ENCODE assay signal across 15 cellular contexts in genomic region chr11:60657880-60658279, GRCh38. TPM values are rescaled to one million over a fixed set of nuclear protein-coding genes. Genes with fewer than 3 reads are reported as not detected.
A peak's percentile ranks its signal among the peaks of the same experiment; 100 is the strongest.
DNase-seq lines count a peak whose midpoint lies in the region; ATAC-seq and TF ChIP-seq lines count a peak whose summit lies in the region.
"Had no signal": no experiment of that assay in that cellular context is flagged by ENCODE, and none has a peak within 500 bp of the region (broad histone marks: within the 10 kb centered on the region; RNA-seq: fewer than 3 reads in every experiment).

No MANE protein-coding gene starts in this region.

- CTCF ChIA-PET in mammary epithelial cell (lab: Charles Lee; ENCODE audit: low non-redundant PET) = interaction anchor here (0.6 to 1.1 kb wide), 2 partner anchors 44 to 105 kb away, joined by 4 to 7 read pairs; no protein-coding TSS in a partner anchor

- intact Hi-C loops in breast epithelium (cut with DNase I; ENCODE audit: low total_unique reads) (no loop called here), mammary epithelial cell (cut with micrococcal nuclease) (no loop called here)

- H2AFZ ChIP-seq in mammary epithelial cell (ENCODE audit: low read depth, low read length) = no peak overlapping the region
- H2AFZ ChIP-seq in hepatocyte = no peak overlapping the region

- no peaks in the 10 kb centered on the region for H3K9me2 ChIP-seq in hepatocyte (replicated peaks; ENCODE audit: insufficient read depth)

- H3K4me3 ChIP-seq in breast epithelium = no peak overlapping the region
- H3K4me3 ChIP-seq in mammary epithelial cell (replicated peaks in 1 of 3; ENCODE audit: insufficient read depth in 1 of 3, low read depth in 2 of 3, low read length in 3 of 3) = no peak overlapping the region
- no peak overlapping the region for H3K4me3 ChIP-seq in hepatocyte
- H3K4me3 ChIP-seq: gastrocnemius medialis, left ventricle myocardium inferior had no signal

- H3K4me2 ChIP-seq in mammary epithelial cell (ENCODE audit: insufficient read depth, low read depth, low read length) (no peak overlapping the region), hepatocyte (no peak overlapping the region)
- H3K4me2 ChIP-seq: KMS-11 had no signal

- dilution Hi-C loops in mammary epithelial cell (cut with HindIII; ENCODE audit: low sequenced_read_pairs) = no loop called here

- BruUV-seq in mammary epithelial cell (replicated peaks; lab: Mats Ljungman, UMichigan) = no TSS peak

- TF ChIP-seq CTCF in breast epithelium (IDR thresholded peaks at IDR 0.05) (no peak), mammary epithelial cell (conservative IDR thresholded peaks at IDR 0.05 in 1 of 2, IDR thresholded peaks at IDR 0.05 in 1 of 2; ENCODE audit: extremely low read depth in 1 of 2, insufficient read depth in 1 of 2, low read depth in 1 of 2, low read length in 2 of 2) (no peak), hepatocyte (IDR thresholded peaks at IDR 0.05; ENCODE audit: poor library complexity) (peak; percentile 37)

- peaks cover 36% of the 10 kb centered on the region for H3K27me3 Mint-ChIP-seq in T-helper 17 cell

- H3K9me3 ChIP-seq in breast epithelium (no peaks in the 10 kb centered on the region), mammary epithelial cell (replicated peaks; ENCODE audit: insufficient read depth, low read length) (no peaks in the 10 kb centered on the region), hepatocyte (ENCODE audit: low read depth) (no peaks in the 10 kb centered on the region), T-helper 17 cell (ENCODE audit: control insufficient read depth, low read length, poor library complexity, severe bottlenecking) (no peaks in the 10 kb centered on the region)
- H3K9me3 ChIP-seq: gastrocnemius medialis, left ventricle myocardium inferior had no signal

- no peak overlapping the region for H3K27ac Mint-ChIP-seq in T-helper 17 cell

- in situ Hi-C loops in mammary epithelial cell (cut with MboI; ENCODE audit: low sequenced_read_pairs in 2 of 2) = no loop called here

- no peaks in the 10 kb centered on the region for H3K4me1 ChIP-seq in breast epithelium
- no peaks in the 10 kb centered on the region for H3K4me1 ChIP-seq in mammary epithelial cell (ENCODE audit: insufficient read depth, low read length)
- H3K4me1 ChIP-seq in hepatocyte (ENCODE audit: insufficient read depth) = no peaks in the 10 kb centered on the region
- H3K4me1 ChIP-seq: gastrocnemius medialis, left ventricle myocardium inferior had no signal

- 70% methylated on average over 4 of the region's 4 CpGs for WGBS in mammary epithelial cell (ENCODE audit: low coverage, missing lambda C conversion rate)
- 84% methylated on average over 4 of the region's 4 CpGs for WGBS in hepatocyte (ENCODE audit: low lambda C conversion rate, missing lambda C conversion rate)

- no peaks in the 10 kb centered on the region for H3K27me3 ChIP-seq in breast epithelium
- no peaks in the 10 kb centered on the region for H3K27me3 ChIP-seq in mammary epithelial cell (ENCODE audit: insufficient read depth, low read length)
- no peaks in the 10 kb centered on the region for H3K27me3 ChIP-seq in hepatocyte
- H3K27me3 ChIP-seq: gastrocnemius medialis had no signal

- ATAC-seq in HG03469 (IDR thresholded peaks at IDR 0.05; ENCODE audit: unreplicated experiment) (no peak), T-helper 17 cell (no peak), HG03571 (IDR thresholded peaks at IDR 0.05; ENCODE audit: unreplicated experiment) (no peak)

- peaks cover 3% of the 10 kb centered on the region for H3K36me3 Mint-ChIP-seq in T-helper 17 cell (ENCODE audit: low read depth)

- DNase-seq in breast epithelium (ENCODE audit: low spot score in 2 of 2) = no peak
- no peak for DNase-seq in mammary epithelial cell
- DNase-seq in NCI-H2227 treated with DMSO at 0.1 percent for 48 hours (lab: John Stamatoyannopoulos, UW) = peak; percentile 10
- DNase-seq in hepatocyte (ENCODE audit: low spot score) = peak; percentile 26
- no peak for DNase-seq in T-helper 17 cell
- no peak for DNase-seq in AML-193 (lab: John Stamatoyannopoulos, UW)
- DNase-seq: anterior cingulate cortex; gastrocnemius medialis; left ventricle myocardium inferior; stimulated activated naive CD4-positive, alpha-beta T cell treated with Interleukin-2 at 50 U/mL for 16 hours had no signal

- no peaks in the 10 kb centered on the region for H3K4me1 Mint-ChIP-seq in T-helper 17 cell

- H3K4me3 Mint-ChIP-seq in T-helper 17 cell = no peak overlapping the region

- no peaks in the 10 kb centered on the region for H4K20me1 ChIP-seq in mammary epithelial cell (ENCODE audit: insufficient read depth, low read length)
- no peaks in the 10 kb centered on the region for H4K20me1 ChIP-seq in hepatocyte (ENCODE audit: insufficient read depth, poor library complexity, severe bottlenecking)

- H3K79me2 ChIP-seq in mammary epithelial cell (ENCODE audit: insufficient read depth, low read length) (no peaks in the 10 kb centered on the region), hepatocyte (no peaks in the 10 kb centered on the region)

- no peak overlapping the region for H3K9ac ChIP-seq in mammary epithelial cell (ENCODE audit: insufficient read depth, low read length)
- H3K9ac ChIP-seq: KMS-11 had no signal

- H3K36me3 ChIP-seq in breast epithelium = no peaks in the 10 kb centered on the region
- no peaks in the 10 kb centered on the region for H3K36me3 ChIP-seq in mammary epithelial cell (ENCODE audit: insufficient read depth, low read length)
- H3K36me3 ChIP-seq in hepatocyte (replicated peaks; ENCODE audit: insufficient read depth, low read depth) = no peaks in the 10 kb centered on the region
- H3K36me3 ChIP-seq: gastrocnemius medialis, left ventricle myocardium inferior had no signal

- TF ChIP-seq POLR2A in breast epithelium (IDR thresholded peaks at IDR 0.05) = no peak

- peak overlapping the region; percentile 29 to 52 for H3K27ac ChIP-seq in breast epithelium
- H3K27ac ChIP-seq in mammary epithelial cell (ENCODE audit: insufficient read depth, low read depth, low read length) = no peak overlapping the region
- peak overlapping the region; percentile 65 for H3K27ac ChIP-seq in hepatocyte
- H3K27ac ChIP-seq: gastrocnemius medialis, KMS-11, left ventricle myocardium inferior had no signal

RNA-seq across cellular contexts. Expression of gene MS4A8, which starts 41.5 kb away (rescaled TPM):
- total RNA-seq in breast epithelium (under 1 TPM in 1 of 3 donors, not detected in 2; 0.66 TPM), mammary epithelial cell (not detected), hepatocyte (1.5 and 3.8 TPM in 2 replicates), T-helper 17 cell (not detected)
- polyA plus RNA-seq in mammary epithelial cell (not detected), hepatocyte (1.7 and 2.3 TPM in 2 replicates)
- not detected for polyA minus RNA-seq in mammary epithelial cell
- total RNA-seq: left ventricle myocardium inferior, omental fat pad had no signal
- polyA plus RNA-seq: AG04450 had no signal

Comparison
In these comparisons a context has a peak if more than half of its experiments do, and no peak if none do; other contexts are left out.
1. DNase-seq: peak in NCI-H2227 treated with DMSO at 0.1 percent for 48 hours (single experiment) and hepatocyte (single experiment); none in breast epithelium (0 of 2), mammary epithelial cell (single experiment), T-helper 17 cell (0 of 3) and AML-193 (0 of 2).